Comparison of ENCODE assay signal across 2 cellular contexts in genomic region chr11:88827018-88827676, GRCh38.
TF ChIP-seq lines count a peak whose summit lies in the region.

No MANE protein-coding gene starts in this region.

TF ChIP-seq in WTC11, 78 proteins besides CTCF, POLR2A, EP300 and RAD21 (continued from another document):
- TF ChIP-seq ZNF281 (CRISPR knock-in tag; IDR thresholded peaks at IDR 0.05), result no peak

TF ChIP-seq in HepG2, 621 proteins besides CTCF, POLR2A, EP300 and RAD21 (continued from another document):
- TF ChIP-seq ZNF678 (CRISPR knock-in tag; IDR thresholded peaks at IDR 0.05), result no peak
- 0 out of 2 replicates have a peak, but pooled peaks have one; percentile 15 for TF ChIP-seq FOXA1 (IDR thresholded peaks at IDR 0.05)
- TF ChIP-seq FOXA1 (CRISPR knock-in tag; IDR thresholded peaks at IDR 0.05), result no peak
- TF ChIP-seq SNAI1 (CRISPR knock-in tag; IDR thresholded peaks at IDR 0.05; ENCODE audit: borderline replicate concordance), result no peak
- peak; percentile 69 to 76; a peak in 3 of 4 replicates for TF ChIP-seq MAFK (conservative IDR thresholded peaks at IDR 0.05 in 1 of 2, IDR thresholded peaks at IDR 0.05 in 1 of 2; ENCODE audit: low read length in 2 of 2)
- peak; percentile 54 for TF ChIP-seq NR2F6 (IDR thresholded peaks at IDR 0.05)
- TF ChIP-seq NR2F6 (CRISPR knock-in tag; IDR thresholded peaks at IDR 0.05), result no peak
- 0 out of 2 replicates have a peak, but pooled peaks have one; percentile 5 for TF ChIP-seq ATF7 (IDR thresholded peaks at IDR 0.05)
- no peak for TF ChIP-seq ATF7 (CRISPR knock-in tag; IDR thresholded peaks at IDR 0.05)
- TF ChIP-seq FOXP1 (IDR thresholded peaks at IDR 0.05), result no peak
- TF ChIP-seq FOXP1 (CRISPR knock-in tag; IDR thresholded peaks at IDR 0.05), result peak; percentile 58; the same call in 1 of the 2 replicates
- TF ChIP-seq, protein P1, sequence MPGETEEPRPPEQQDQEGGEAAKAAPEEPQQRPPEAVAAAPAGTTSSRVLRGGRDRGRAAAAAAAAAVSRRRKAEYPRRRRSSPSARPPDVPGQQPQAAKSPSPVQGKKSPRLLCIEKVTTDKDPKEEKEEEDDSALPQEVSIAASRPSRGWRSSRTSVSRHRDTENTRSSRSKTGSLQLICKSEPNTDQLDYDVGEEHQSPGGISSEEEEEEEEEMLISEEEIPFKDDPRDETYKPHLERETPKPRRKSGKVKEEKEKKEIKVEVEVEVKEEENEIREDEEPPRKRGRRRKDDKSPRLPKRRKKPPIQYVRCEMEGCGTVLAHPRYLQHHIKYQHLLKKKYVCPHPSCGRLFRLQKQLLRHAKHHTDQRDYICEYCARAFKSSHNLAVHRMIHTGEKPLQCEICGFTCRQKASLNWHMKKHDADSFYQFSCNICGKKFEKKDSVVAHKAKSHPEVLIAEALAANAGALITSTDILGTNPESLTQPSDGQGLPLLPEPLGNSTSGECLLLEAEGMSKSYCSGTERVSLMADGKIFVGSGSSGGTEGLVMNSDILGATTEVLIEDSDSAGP (CRISPR knock-in tag; IDR thresholded peaks at IDR 0.05; ENCODE audit: borderline replicate concordance), result no peak
- TF ChIP-seq, protein P2, sequence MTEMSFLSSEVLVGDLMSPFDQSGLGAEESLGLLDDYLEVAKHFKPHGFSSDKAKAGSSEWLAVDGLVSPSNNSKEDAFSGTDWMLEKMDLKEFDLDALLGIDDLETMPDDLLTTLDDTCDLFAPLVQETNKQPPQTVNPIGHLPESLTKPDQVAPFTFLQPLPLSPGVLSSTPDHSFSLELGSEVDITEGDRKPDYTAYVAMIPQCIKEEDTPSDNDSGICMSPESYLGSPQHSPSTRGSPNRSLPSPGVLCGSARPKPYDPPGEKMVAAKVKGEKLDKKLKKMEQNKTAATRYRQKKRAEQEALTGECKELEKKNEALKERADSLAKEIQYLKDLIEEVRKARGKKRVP (CRISPR knock-in tag; IDR thresholded peaks at IDR 0.05), result peak in 1 of 2 experiments; percentile 86; a peak in 2 of 4 replicates
- 0 out of 2 replicates have a peak, but pooled peaks have one; percentile 45 for TF ChIP-seq NR2F2 (IDR thresholded peaks at IDR 0.05; ENCODE audit: borderline replicate concordance, low read depth)
- peak; percentile 81 for TF ChIP-seq CEBPB (IDR thresholded peaks at IDR 0.05; ENCODE audit: borderline replicate concordance, low read depth, low read length)
